Comparison of ENCODE assay signal across 8 cellular contexts in genomic region chr12:130916251-130916911, GRCh38. TPM values are rescaled to one million over a fixed set of nuclear protein-coding genes. Genes with fewer than 3 reads are reported as not detected.
DNase-seq lines count a peak whose midpoint lies in the region; TF ChIP-seq lines count a peak whose summit lies in the region.

No MANE protein-coding gene starts in this region.

- intact Hi-C loops in activated CD4-positive, alpha-beta memory T cell treated with anti-CD3 and anti-CD28 coated beads for 36 hours (cut with micrococcal nuclease), result loop anchor here (10.0 kb wide), 1 partner anchor 218 kb away; no protein-coding TSS in a partner anchor
- intact Hi-C loops in uterus (cut with DNase I; ENCODE audit: low total_unique reads), result loop anchor here (10.0 kb wide), 1 partner anchor 218 kb away; no protein-coding TSS in a partner anchor
- intact Hi-C loops in Calu3 (cut with micrococcal nuclease; ENCODE audit: unreplicated experiment), result no loop called here

- TF ChIP-seq POLR2A in Peyer's patch (IDR thresholded peaks at IDR 0.05) (no peak), uterus (IDR thresholded peaks at IDR 0.05) (no peak)

- DNase-seq in activated CD4-positive, alpha-beta memory T cell treated with anti-CD3 and anti-CD28 coated beads for 36 hours, result peak; percentile 44
- no peak for DNase-seq in activated CD4-positive, alpha-beta memory T cell treated with anti-CD3 and anti-CD28 coated beads, Interleukin-2, amount 10 ng/mL, durations not matched to agents 7 days and 5 days
- peak in 2 of 3 donors; percentile 54 to 62 for DNase-seq in Peyer's patch
- DNase-seq in epithelial cell of proximal tubule (ENCODE audit: low read depth), result peak; percentile 6
- peak; percentile 81 for DNase-seq in midbrain (lab: John Stamatoyannopoulos, UW)
- DNase-seq in uterus, result peak; percentile 66 to 79
- DNase-seq in Calu3, result no peak

- POLR2A ChIA-PET in activated CD4-positive, alpha-beta memory T cell treated with anti-CD3 and anti-CD28 coated beads for 36 hours (lab: Charles Lee), result no interaction called here
- POLR2A ChIA-PET in activated CD4-positive, alpha-beta memory T cell treated with anti-CD3 and anti-CD28 coated beads, Interleukin-2, amount 10 ng/mL, durations not matched to agents 7 days and 5 days (lab: Charles Lee), result no interaction called here

- BruUV-seq in Calu3 (replicated peaks; lab: Mats Ljungman, UMichigan), result no TSS peak

- peaks cover under 1% of the 10 kb centered on the region for H3K36me3 Mint-ChIP-seq in activated CD4-positive, alpha-beta memory T cell treated with anti-CD3 and anti-CD28 coated beads for 36 hours
- no peaks in the 10 kb centered on the region for H3K36me3 Mint-ChIP-seq in activated CD4-positive, alpha-beta memory T cell treated with anti-CD3 and anti-CD28 coated beads, Interleukin-2, amount 10 ng/mL, durations not matched to agents 7 days and 5 days (ENCODE audit: low read depth)
- no peaks in the 10 kb centered on the region for H3K36me3 Mint-ChIP-seq in Calu3 (ENCODE audit: insufficient read depth, unreplicated experiment)

- TF ChIP-seq CTCF in LNCAP (IDR thresholded peaks at IDR 0.05) (peak; percentile 87), Peyer's patch (IDR thresholded peaks at IDR 0.05) (peak; percentile 36 to 87 (median 73)), epithelial cell of proximal tubule (conservative IDR thresholded peaks at IDR 0.05; ENCODE audit: low read depth, low read length) (peak; percentile 91), uterus (IDR thresholded peaks at IDR 0.05) (peak; percentile 89 to 99 (median 96)), Calu3 (IDR thresholded peaks at IDR 0.05; ENCODE audit: unreplicated experiment) (no peak)

- no peak overlapping the region for H3K27ac ChIP-seq in Peyer's patch
- H3K27ac ChIP-seq in uterus, result peak overlapping the region in 1 of 2 donors; percentile 11

- peaks cover 11% of the 10 kb centered on the region for H3K9me3 Mint-ChIP-seq in activated CD4-positive, alpha-beta memory T cell treated with anti-CD3 and anti-CD28 coated beads for 36 hours
- H3K9me3 Mint-ChIP-seq in activated CD4-positive, alpha-beta memory T cell treated with anti-CD3 and anti-CD28 coated beads, Interleukin-2, amount 10 ng/mL, durations not matched to agents 7 days and 5 days, result peaks cover 2% of the 10 kb centered on the region
- H3K9me3 Mint-ChIP-seq in Calu3 (ENCODE audit: low read depth, unreplicated experiment), result peaks cover 3% of the 10 kb centered on the region

- H3K4me3 Mint-ChIP-seq in activated CD4-positive, alpha-beta memory T cell treated with anti-CD3 and anti-CD28 coated beads for 36 hours, result no peak overlapping the region
- no peak overlapping the region for H3K4me3 Mint-ChIP-seq in activated CD4-positive, alpha-beta memory T cell treated with anti-CD3 and anti-CD28 coated beads, Interleukin-2, amount 10 ng/mL, durations not matched to agents 7 days and 5 days
- H3K4me3 Mint-ChIP-seq in Calu3 (ENCODE audit: low read depth, unreplicated experiment), result no peak overlapping the region

- no peak overlapping the region for H3K4me3 ChIP-seq in Peyer's patch
- peak overlapping the region; percentile 31 for H3K4me3 ChIP-seq in epithelial cell of proximal tubule (ENCODE audit: low read depth, low read length)
- peak overlapping the region in 1 of 2 donors; percentile 15 for H3K4me3 ChIP-seq in uterus

- H3K27me3 ChIP-seq in Peyer's patch (no peaks in the 10 kb centered on the region), uterus (no peaks in the 10 kb centered on the region)

- H3K9me3 ChIP-seq in Peyer's patch (no peaks in the 10 kb centered on the region), uterus (no peaks in the 10 kb centered on the region)

- no peaks in the 10 kb centered on the region for H3K4me1 Mint-ChIP-seq in activated CD4-positive, alpha-beta memory T cell treated with anti-CD3 and anti-CD28 coated beads for 36 hours (ENCODE audit: low read depth)
- H3K4me1 Mint-ChIP-seq in activated CD4-positive, alpha-beta memory T cell treated with anti-CD3 and anti-CD28 coated beads, Interleukin-2, amount 10 ng/mL, durations not matched to agents 7 days and 5 days, result no peaks in the 10 kb centered on the region
- no peaks in the 10 kb centered on the region for H3K4me1 Mint-ChIP-seq in Calu3 (ENCODE audit: low read depth, unreplicated experiment)

- no peaks in the 10 kb centered on the region for H3K36me3 ChIP-seq in Peyer's patch
- H3K36me3 ChIP-seq in uterus, result no peaks in the 10 kb centered on the region

- no peak overlapping the region for H3K27ac Mint-ChIP-seq in activated CD4-positive, alpha-beta memory T cell treated with anti-CD3 and anti-CD28 coated beads for 36 hours
- no peak overlapping the region for H3K27ac Mint-ChIP-seq in activated CD4-positive, alpha-beta memory T cell treated with anti-CD3 and anti-CD28 coated beads, Interleukin-2, amount 10 ng/mL, durations not matched to agents 7 days and 5 days
- H3K27ac Mint-ChIP-seq in Calu3 (ENCODE audit: unreplicated experiment), result no peak overlapping the region

- H3K27me3 Mint-ChIP-seq in activated CD4-positive, alpha-beta memory T cell treated with anti-CD3 and anti-CD28 coated beads for 36 hours, result peaks cover 35% of the 10 kb centered on the region
- peaks cover 31% of the 10 kb centered on the region for H3K27me3 Mint-ChIP-seq in activated CD4-positive, alpha-beta memory T cell treated with anti-CD3 and anti-CD28 coated beads, Interleukin-2, amount 10 ng/mL, durations not matched to agents 7 days and 5 days
- H3K27me3 Mint-ChIP-seq in Calu3 (ENCODE audit: unreplicated experiment), result peaks cover 52% of the 10 kb centered on the region

- CTCF ChIA-PET in activated CD4-positive, alpha-beta memory T cell treated with anti-CD3 and anti-CD28 coated beads for 36 hours (lab: Charles Lee), result interaction anchor here (0.7 to 1.9 kb wide), 5 partner anchors 188 to 488 kb away, joined by 3 to 11 read pairs (median 4); no protein-coding TSS in a partner anchor
- CTCF ChIA-PET in activated CD4-positive, alpha-beta memory T cell treated with anti-CD3 and anti-CD28 coated beads, Interleukin-2, amount 10 ng/mL, durations not matched to agents 7 days and 5 days (lab: Charles Lee), result interaction anchor here (0.6 to 1.0 kb wide), 2 partner anchors 9 to 51 kb away, joined by 3 read pairs; no protein-coding TSS in a partner anchor
- CTCF ChIA-PET in Calu3 (lab: Charles Lee), result no interaction called here

- H3K4me1 ChIP-seq in Peyer's patch (peaks cover 0 to 4% (median 0%) of the 10 kb centered on the region in 4 donors), uterus (no peaks in the 10 kb centered on the region)

RNA-seq across cellular contexts. Expression of gene ADGRD1, which starts 37.3 kb away (rescaled TPM):
- total RNA-seq in activated CD4-positive, alpha-beta memory T cell treated with anti-CD3 and anti-CD28 coated beads for 36 hours, result 1 to 10 TPM in 1 of 2 experiments, under 1 TPM in 1; 0.64 to 1.0 TPM
- total RNA-seq in activated CD4-positive, alpha-beta memory T cell treated with anti-CD3 and anti-CD28 coated beads, Interleukin-2, amount 10 ng/mL, durations not matched to agents 7 days and 5 days, result under 1 TPM in 1 of 2 experiments, not detected in 1; 0.23 TPM
- total RNA-seq in Peyer's patch (10 to 100 TPM in 3 of 4 donors, 1 to 10 TPM in 1; 7.0 to 42.9 (median 27.9) TPM), epithelial cell of proximal tubule (not detected in 2 replicates), uterus (10 to 100 TPM; 13.5 to 89.9 (median 33.7) TPM), Calu3 (2022) (not detected in 2 replicates)

RNA-seq across cellular contexts. Expression of gene RAN, which starts 44.5 kb away (rescaled TPM):
- 1,000 to 10,000 TPM; 2,100 to 2,144 TPM for total RNA-seq in activated CD4-positive, alpha-beta memory T cell treated with anti-CD3 and anti-CD28 coated beads for 36 hours
- total RNA-seq in activated CD4-positive, alpha-beta memory T cell treated with anti-CD3 and anti-CD28 coated beads, Interleukin-2, amount 10 ng/mL, durations not matched to agents 7 days and 5 days, result 100 to 1,000 TPM; 932 to 936 TPM
- total RNA-seq in Peyer's patch, result 100 to 1,000 TPM in 2 of 4 donors, 10 to 100 TPM in 2; 48.4 to 154 (median 114) TPM
- 614 and 901 TPM in 2 replicates for total RNA-seq in epithelial cell of proximal tubule
- total RNA-seq in uterus, result 100 to 1,000 TPM in 3 of 4 donors, 10 to 100 TPM in 1; 64.6 to 287 (median 177) TPM
- 1,463 and 1,538 TPM in 2 replicates for total RNA-seq in Calu3 (2022)

Comparison
In these comparisons a context has a peak if more than half of its experiments do, and no peak if none do; other contexts are left out.
1. DNase-seq: peak in activated CD4-positive, alpha-beta memory T cell treated with anti-CD3 and anti-CD28 coated beads for 36 hours (single experiment), Peyer's patch (2 of 3), epithelial cell of proximal tubule (single experiment), midbrain (single experiment) and uterus (2 of 2); none in activated CD4-positive, alpha-beta memory T cell treated with anti-CD3 and anti-CD28 coated beads, Interleukin-2, amount 10 ng/mL, durations not matched to agents 7 days and 5 days (single experiment) and Calu3 (single experiment).